1 cellular context compared by ENCODE assay signal in genomic region chr17:81039854-81040758, GRCh38.
TF ChIP-seq lines count a peak whose summit lies in the region.

No MANE protein-coding gene starts in this region.

TF ChIP-seq in K562, 482 proteins besides CTCF, POLR2A, EP300 and RAD21:
- 0 out of 2 replicates have a peak, but pooled peaks have one; percentile 20 for TF ChIP-seq KLF1 (tag; IDR thresholded peaks at IDR 0.05)
- no peak for TF ChIP-seq ZNF121 (CRISPR knock-in tag; conservative IDR thresholded peaks at IDR 0.05)
- TF ChIP-seq, protein P1, sequence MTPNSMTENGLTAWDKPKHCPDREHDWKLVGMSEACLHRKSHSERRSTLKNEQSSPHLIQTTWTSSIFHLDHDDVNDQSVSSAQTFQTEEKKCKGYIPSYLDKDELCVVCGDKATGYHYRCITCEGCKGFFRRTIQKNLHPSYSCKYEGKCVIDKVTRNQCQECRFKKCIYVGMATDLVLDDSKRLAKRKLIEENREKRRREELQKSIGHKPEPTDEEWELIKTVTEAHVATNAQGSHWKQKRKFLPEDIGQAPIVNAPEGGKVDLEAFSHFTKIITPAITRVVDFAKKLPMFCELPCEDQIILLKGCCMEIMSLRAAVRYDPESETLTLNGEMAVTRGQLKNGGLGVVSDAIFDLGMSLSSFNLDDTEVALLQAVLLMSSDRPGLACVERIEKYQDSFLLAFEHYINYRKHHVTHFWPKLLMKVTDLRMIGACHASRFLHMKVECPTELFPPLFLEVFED (CRISPR knock-in tag; conservative IDR thresholded peaks at IDR 0.05): no peak
- TF ChIP-seq MYNN (IDR thresholded peaks at IDR 0.05): peak; percentile 57; the same call in 1 of the 2 replicates
- TF ChIP-seq MYNN (CRISPR knock-in tag; IDR thresholded peaks at IDR 0.05): no peak
- TF ChIP-seq NFE2 (IDR thresholded peaks at IDR 0.05; ENCODE audit: low read depth): peak; percentile 53; the same call in 1 of the 2 replicates
- TF ChIP-seq EGR1 (conservative IDR thresholded peaks at IDR 0.05): peak; percentile 72
TF ChIP-seq in K562: peak in this region for 4.
